Comparison of ENCODE assay signal across 12 cellular contexts in genomic region chr3:36906504-36907149, GRCh38. TPM values are rescaled to one million over a fixed set of nuclear protein-coding genes. Genes with fewer than 3 reads are reported as not detected.
DNase-seq lines count a peak whose midpoint lies in the region; ATAC-seq and TF ChIP-seq lines count a peak whose summit lies in the region.
"Had no signal": no experiment of that assay in that cellular context is flagged by ENCODE, and none has a peak within 500 bp of the region (broad histone marks: within the 10 kb centered on the region; RNA-seq: fewer than 3 reads in every experiment).

No MANE protein-coding gene starts in this region.

- intact Hi-C loops in body of pancreas (cut with DNase I): no loop called here

- H3K27ac ChIP-seq in BLaER1 treated with 17β-estradiol and CSF1 and Interleukin-3, amounts not matched to agents 10 nM and 100 nM: peak overlapping the region; percentile 56 to 99 (median 93); a peak in 21 of 22 replicates
- H3K27ac ChIP-seq in Karpas-422 (ENCODE audit: low read length): peak overlapping the region; percentile 59
- H3K27ac ChIP-seq in mucosa of rectum (ENCODE audit: low read depth in 2 of 2, low read length in 2 of 2): peak overlapping the region; percentile 7 to 52
- no peak overlapping the region for H3K27ac ChIP-seq in body of pancreas
- H3K27ac ChIP-seq: RWPE1 had no signal

- peaks cover 70% of the 10 kb centered on the region for H3K79me2 ChIP-seq in Karpas-422 (ENCODE audit: low read length)

- H3K9me2 ChIP-seq in Karpas-422 (replicated peaks; ENCODE audit: insufficient read depth, low read length): no peaks in the 10 kb centered on the region

- H3K9ac ChIP-seq in BLaER1 treated with 17β-estradiol and CSF1 and Interleukin-3, amounts not matched to agents 10 nM and 100 nM: peak overlapping the region; percentile 23 to 88 (median 81); a peak in 18 of 22 replicates
- H3K9ac ChIP-seq in Karpas-422 (ENCODE audit: low read length): peak overlapping the region; percentile 16; the same call in 1 of the 2 replicates
- no peak overlapping the region for H3K9ac ChIP-seq in mucosa of rectum (ENCODE audit: low read depth in 1 of 2, low read length in 2 of 2)

- peak overlapping the region in 1 of 10 experiments; percentile 57; a peak in 2 of 20 replicates for H3K4me3 ChIP-seq in BLaER1 treated with 17β-estradiol and CSF1 and Interleukin-3, amounts not matched to agents 10 nM and 100 nM
- H3K4me3 ChIP-seq in Karpas-422 (ENCODE audit: low read length) (no peak overlapping the region), cardiac fibroblast (replicated peaks in 1 of 2; ENCODE audit: low read depth in 2 of 2, low read length in 2 of 2) (no peak overlapping the region), mucosa of rectum (ENCODE audit: low read length in 2 of 2) (peak overlapping the region; percentile 27 to 88), body of pancreas (no peak overlapping the region)
- H3K4me3 ChIP-seq: lung had no signal

- H3K4me2 ChIP-seq in BLaER1 treated with 17β-estradiol and CSF1 and Interleukin-3, amounts not matched to agents 10 nM and 100 nM: peak overlapping the region; percentile 82 to 95 (median 89)
- peak overlapping the region; percentile 12 for H3K4me2 ChIP-seq in Karpas-422 (ENCODE audit: low read depth, low read length, poor library complexity, severe bottlenecking)

- ATAC-seq in body of pancreas: no peak
- ATAC-seq in HG03378 (IDR thresholded peaks at IDR 0.05; ENCODE audit: unreplicated experiment): no peak
- no peak for ATAC-seq in GM19351 (IDR thresholded peaks at IDR 0.05; ENCODE audit: unreplicated experiment)

- peaks cover 85 to 100% (median 92%) of the 10 kb centered on the region in 10 experiments for H3K4me1 ChIP-seq in BLaER1 treated with 17β-estradiol and CSF1 and Interleukin-3, amounts not matched to agents 10 nM and 100 nM
- H3K4me1 ChIP-seq in Karpas-422 (ENCODE audit: low read length) (peaks cover 67% of the 10 kb centered on the region), mucosa of rectum (ENCODE audit: control insufficient read depth in 2 of 2, insufficient read depth in 2 of 2, low read length in 2 of 2) (peaks cover 13 to 19% of the 10 kb centered on the region in 2 donors), body of pancreas (no peaks in the 10 kb centered on the region)

- TF ChIP-seq POLR2A in body of pancreas (IDR thresholded peaks at IDR 0.05): no peak

- peaks cover 0 to 21% (median 0%) of the 10 kb centered on the region in 11 experiments; a peak in 3 of 22 replicates for H3K36me3 ChIP-seq in BLaER1 treated with 17β-estradiol and CSF1 and Interleukin-3, amounts not matched to agents 10 nM and 100 nM
- H3K36me3 ChIP-seq in Karpas-422 (ENCODE audit: insufficient read depth, low read length) (peaks cover 15% of the 10 kb centered on the region; the same call in 1 of the 2 replicates), mucosa of rectum (ENCODE audit: control insufficient read depth in 2 of 2, insufficient read depth in 2 of 2, low read length in 2 of 2) (peaks cover 4 to 9% of the 10 kb centered on the region in 2 donors), body of pancreas (replicated peaks in 1 of 2; ENCODE audit: insufficient read depth in 1 of 2, low read depth in 2 of 2) (no peaks in the 10 kb centered on the region)

- 63 to 75% methylated on average over 2 of the region's 2 CpGs for WGBS in body of pancreas, 2 donors

- H2AFZ ChIP-seq in Karpas-422 (ENCODE audit: low read length): no peak overlapping the region

- no peak for DNase-seq in Karpas-422
- peak; percentile 73 to 78 for DNase-seq in cardiac fibroblast (ENCODE audit: low read depth in 2 of 2)
- DNase-seq in glomerular visceral epithelial cell (ENCODE audit: extremely low spot score): no peak
- no peak for DNase-seq in body of pancreas
- DNase-seq: DMS79 treated with DMSO at 0.1 percent for 48 hours, NCI-H1092 had no signal

- H4K20me1 ChIP-seq in BLaER1 treated with 17β-estradiol and CSF1 and Interleukin-3, amounts not matched to agents 10 nM and 100 nM: no peaks in the 10 kb centered on the region
- no peaks in the 10 kb centered on the region for H4K20me1 ChIP-seq in Karpas-422 (ENCODE audit: insufficient read depth, low read depth, low read length)

- TF ChIP-seq CTCF in cardiac fibroblast (IDR thresholded peaks at IDR 0.05; ENCODE audit: low read depth, low read length): no peak
- TF ChIP-seq CTCF in body of pancreas (IDR thresholded peaks at IDR 0.05): no peak

- H3K27me3 ChIP-seq in BLaER1 treated with 17β-estradiol and CSF1 and Interleukin-3, amounts not matched to agents 10 nM and 100 nM: no peaks in the 10 kb centered on the region
- H3K27me3 ChIP-seq in Karpas-422 (ENCODE audit: low read length): no peaks in the 10 kb centered on the region
- no peaks in the 10 kb centered on the region for H3K27me3 ChIP-seq in mucosa of rectum (ENCODE audit: control insufficient read depth in 2 of 2, insufficient read depth in 2 of 2, low read length in 2 of 2)
- H3K27me3 ChIP-seq in body of pancreas: no peaks in the 10 kb centered on the region

- H3K9me3 ChIP-seq in BLaER1 treated with 17β-estradiol and CSF1 and Interleukin-3, amounts not matched to agents 10 nM and 100 nM (replicated peaks in 1 of 11): no peaks in the 10 kb centered on the region
- H3K9me3 ChIP-seq in Karpas-422 (ENCODE audit: low read length) (no peaks in the 10 kb centered on the region), mucosa of rectum (ENCODE audit: control insufficient read depth in 2 of 2, low read length in 2 of 2) (no peaks in the 10 kb centered on the region), body of pancreas (no peaks in the 10 kb centered on the region)

RNA-seq across cellular contexts. Expression of gene TRANK1, which starts 38.2 kb away (rescaled TPM):
- 83.4 and 123 TPM in 2 replicates for total RNA-seq in Karpas-422 (2014; rRNA removed; shearing (Covaris generic); ENCODE audit: low replicate concordance)
- total RNA-seq in body of pancreas: 1 to 10 TPM; 3.6 to 7.8 TPM

Comparison
In these comparisons a context has a peak if more than half of its experiments do, and no peak if none do; other contexts are left out.
1. H3K27ac ChIP-seq: peak in BLaER1 treated with 17β-estradiol and CSF1 and Interleukin-3, amounts not matched to agents 10 nM and 100 nM (11 of 11), Karpas-422 (single experiment) and mucosa of rectum (2 of 2); none in body of pancreas (0 of 4).
2. H3K4me3 ChIP-seq: peak in mucosa of rectum (2 of 2); none in Karpas-422 (single experiment), cardiac fibroblast (0 of 2) and body of pancreas (0 of 2).
3. H3K9ac ChIP-seq: peak in BLaER1 treated with 17β-estradiol and CSF1 and Interleukin-3, amounts not matched to agents 10 nM and 100 nM (11 of 11) and Karpas-422 (single experiment); none in mucosa of rectum (0 of 2).
4. DNase-seq: peak in cardiac fibroblast (2 of 2); none in Karpas-422 (single experiment), glomerular visceral epithelial cell (single experiment) and body of pancreas (0 of 4).